ENCODE assay signal across 1 cellular context in the genomic region with DNA sequence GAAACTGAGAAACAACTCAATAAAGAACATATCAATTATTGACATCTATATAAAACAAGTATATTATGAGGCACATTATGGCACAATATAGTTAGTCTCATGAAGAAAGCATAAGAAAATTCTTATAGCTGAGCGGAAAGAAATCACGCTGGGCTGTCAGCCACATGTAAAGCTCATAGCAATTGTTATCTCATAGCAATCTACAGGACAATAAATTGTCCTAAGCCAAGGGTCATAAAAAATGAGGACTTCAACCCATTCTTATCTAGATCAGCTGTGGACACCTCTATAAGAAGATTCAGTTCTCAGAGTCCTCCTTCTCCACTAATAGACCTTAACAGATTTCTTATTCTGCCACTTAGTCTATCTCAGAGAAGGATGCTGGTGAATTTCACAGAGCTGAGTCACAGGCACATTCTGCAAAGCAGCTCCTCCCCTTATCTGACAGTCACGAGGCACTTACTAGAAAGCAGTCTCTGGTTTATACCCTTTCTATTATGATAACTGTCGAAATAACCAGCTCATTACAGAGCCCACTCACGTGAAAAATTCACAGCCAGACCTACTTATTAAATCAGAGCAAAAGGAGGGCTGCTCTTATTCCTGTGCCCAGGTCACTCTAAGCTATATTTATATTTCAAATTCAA.
TF ChIP-seq lines count a peak whose summit lies in the region.

No MANE protein-coding gene starts in this region.

TF ChIP-seq in IMR-90, 13 proteins besides CTCF, POLR2A, EP300 and RAD21:
- TF ChIP-seq, protein P1, sequence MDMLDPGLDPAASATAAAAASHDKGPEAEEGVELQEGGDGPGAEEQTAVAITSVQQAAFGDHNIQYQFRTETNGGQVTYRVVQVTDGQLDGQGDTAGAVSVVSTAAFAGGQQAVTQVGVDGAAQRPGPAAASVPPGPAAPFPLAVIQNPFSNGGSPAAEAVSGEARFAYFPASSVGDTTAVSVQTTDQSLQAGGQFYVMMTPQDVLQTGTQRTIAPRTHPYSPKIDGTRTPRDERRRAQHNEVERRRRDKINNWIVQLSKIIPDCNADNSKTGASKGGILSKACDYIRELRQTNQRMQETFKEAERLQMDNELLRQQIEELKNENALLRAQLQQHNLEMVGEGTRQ (IDR thresholded peaks at IDR 0.05; ENCODE audit: low read depth, low read length) = peak; percentile 32; the same call in 1 of the 2 replicates
- TF ChIP-seq BHLHE40 (IDR thresholded peaks at IDR 0.05; ENCODE audit: low read depth, low read length) (peak; percentile 15; the same call in 1 of the 2 replicates), NFE2L2 (IDR thresholded peaks at IDR 0.05; ENCODE audit: low read depth, low read length) (no peak), MAFK (IDR thresholded peaks at IDR 0.05; ENCODE audit: low read depth, low read length) (no peak)
TF ChIP-seq in IMR-90: peak in this region for 2.
